In genomic region chr1:187001198-187001904, GRCh38 we compare ENCODE assay signal across 13 cellular contexts.
DNase-seq lines count a peak whose midpoint lies in the region; ATAC-seq and TF ChIP-seq lines count a peak whose summit lies in the region.
"Had no signal": no experiment of that assay in that cellular context is flagged by ENCODE, and none has a peak within 500 bp of the region (broad histone marks: within the 10 kb centered on the region; RNA-seq: fewer than 3 reads in every experiment).

No MANE protein-coding gene starts in this region.

- H3K27ac Mint-ChIP-seq in activated CD4-positive, alpha-beta T cell treated with anti-CD3 and anti-CD28 coated beads, Interleukin-2, amount 10 ng/mL, durations not matched to agents 7 days and 5 days: no peak overlapping the region
- H3K27ac Mint-ChIP-seq: immature natural killer cell had no signal

- no peak for ATAC-seq in GM21367 (IDR thresholded peaks at IDR 0.05; ENCODE audit: unreplicated experiment)
- ATAC-seq: activated CD4-positive, CD25-positive, alpha-beta regulatory T cell treated with anti-CD3 and anti-CD28 coated beads, Interleukin-2, amount 50 U/mL, for 24 hours had no signal

- TF ChIP-seq CTCF in HFF-Myc (IDR thresholded peaks at IDR 0.05; ENCODE audit: low read depth, low read length, missing control alignments) (no peak), GM10266 (IDR thresholded peaks at IDR 0.05; ENCODE audit: control insufficient read depth, insufficient read depth, low read depth, missing control alignments) (no peak)

- no peaks in the 10 kb centered on the region for H3K27me3 Mint-ChIP-seq in activated CD4-positive, alpha-beta T cell treated with anti-CD3 and anti-CD28 coated beads, Interleukin-2, amount 10 ng/mL, durations not matched to agents 7 days and 5 days

- no peak overlapping the region for H3K4me3 ChIP-seq in HFF-Myc (replicated peaks; ENCODE audit: low read depth, low read length)

- peak; percentile 17 for DNase-seq in HFF-Myc (ENCODE audit: extremely low read depth, low read depth)
- peak; percentile 65 for DNase-seq in SIG-M5 treated with dmso at 0.1 percent for 504 hours (lab: John Stamatoyannopoulos, UW; ENCODE audit: unreplicated experiment)
- DNase-seq in fibroblast of the conjunctiva (ENCODE audit: low read depth): peak; percentile 45
- no peak for DNase-seq in activated CD4-positive, alpha-beta T cell treated with anti-CD3 and anti-CD28 coated beads, Interleukin-2, amount 10 ng/mL, durations not matched to agents 7 days and 5 days
- no peak for DNase-seq in GM10266 (ENCODE audit: extremely low spot score)
- no peak for DNase-seq in DMS153 (lab: John Stamatoyannopoulos, UW)
- DNase-seq: activated gamma-delta T cell treated with Interleukin-2 at 50 U/mL for 16 hours; immature natural killer cell; NCI-H1436; stimulated activated naive CD4-positive, alpha-beta T cell had no signal

- CTCF ChIA-PET in activated CD4-positive, alpha-beta T cell treated with anti-CD3 and anti-CD28 coated beads, Interleukin-2, amount 10 ng/mL, durations not matched to agents 7 days and 5 days (lab: Charles Lee): no interaction called here

- no peaks in the 10 kb centered on the region for H3K9me3 Mint-ChIP-seq in activated CD4-positive, alpha-beta T cell treated with anti-CD3 and anti-CD28 coated beads, Interleukin-2, amount 10 ng/mL, durations not matched to agents 7 days and 5 days

- H3K36me3 Mint-ChIP-seq in activated CD4-positive, alpha-beta T cell treated with anti-CD3 and anti-CD28 coated beads, Interleukin-2, amount 10 ng/mL, durations not matched to agents 7 days and 5 days (ENCODE audit: low read depth): no peaks in the 10 kb centered on the region
- H3K36me3 Mint-ChIP-seq: immature natural killer cell had no signal

- POLR2A ChIA-PET in activated CD4-positive, alpha-beta T cell treated with anti-CD3 and anti-CD28 coated beads, Interleukin-2, amount 10 ng/mL, durations not matched to agents 7 days and 5 days (lab: Charles Lee): no interaction called here

- H3K4me1 Mint-ChIP-seq in activated CD4-positive, alpha-beta T cell treated with anti-CD3 and anti-CD28 coated beads, Interleukin-2, amount 10 ng/mL, durations not matched to agents 7 days and 5 days: no peaks in the 10 kb centered on the region
- H3K4me1 Mint-ChIP-seq: immature natural killer cell, neural crest cell had no signal

- H3K4me3 Mint-ChIP-seq in activated CD4-positive, alpha-beta T cell treated with anti-CD3 and anti-CD28 coated beads, Interleukin-2, amount 10 ng/mL, durations not matched to agents 7 days and 5 days: no peak overlapping the region
- H3K4me3 Mint-ChIP-seq: immature natural killer cell, neural crest cell had no signal

Comparison
In these comparisons a context has a peak if more than half of its experiments do, and no peak if none do; other contexts are left out.
1. DNase-seq: peak in HFF-Myc (single experiment), SIG-M5 treated with dmso at 0.1 percent for 504 hours (single experiment) and fibroblast of the conjunctiva (single experiment); none in activated CD4-positive, alpha-beta T cell treated with anti-CD3 and anti-CD28 coated beads, Interleukin-2, amount 10 ng/mL, durations not matched to agents 7 days and 5 days (single experiment), GM10266 (single experiment) and DMS153 (single experiment).